8 cellular contexts compared by ENCODE assay signal in genomic region chr3:143975549-143976152, GRCh38. TPM values are rescaled to one million over a fixed set of nuclear protein-coding genes. Genes with fewer than 3 reads are reported as not detected.
DNase-seq lines count a peak whose midpoint lies in the region; ATAC-seq and TF ChIP-seq lines count a peak whose summit lies in the region.

No MANE protein-coding gene starts in this region.

- H3K9me2 ChIP-seq in Karpas-422 (replicated peaks; ENCODE audit: insufficient read depth, low read length), result no peaks in the 10 kb centered on the region

- DNase-seq in DMS114 treated with DMSO at 0.1 percent for 48 hours (lab: John Stamatoyannopoulos, UW; ENCODE audit: unreplicated experiment), result peak; percentile 8
- peak; percentile 80 for DNase-seq in Karpas-422
- DNase-seq in SW480 (ENCODE audit: low spot score), result peak; percentile 7
- DNase-seq in foreskin keratinocyte, result peak; percentile 25 to 56
- no peak for DNase-seq in occipital lobe (lab: John Stamatoyannopoulos, UW)
- DNase-seq in stimulated activated CD4-positive, alpha-beta T cell treated with anti-CD3 and anti-CD28 coated beads, Interleukin-4, amount 100 ng/mL, for 4 hours, result no peak

- H3K4me2 ChIP-seq in Karpas-422 (ENCODE audit: low read depth, low read length, poor library complexity, severe bottlenecking) (peak overlapping the region; percentile 92), skeletal muscle satellite cell (ENCODE audit: low read length) (peak overlapping the region; percentile 87)

- H3K27me3 ChIP-seq in Karpas-422 (ENCODE audit: low read length) (no peaks in the 10 kb centered on the region), foreskin keratinocyte (no peaks in the 10 kb centered on the region), skeletal muscle satellite cell (ENCODE audit: control insufficient read depth, insufficient read depth, low read length) (no peaks in the 10 kb centered on the region)

- H3K36me3 ChIP-seq in Karpas-422 (ENCODE audit: insufficient read depth, low read length) (no peaks in the 10 kb centered on the region), skeletal muscle satellite cell (ENCODE audit: insufficient read depth, low read length) (no peaks in the 10 kb centered on the region)

- H4K20me1 ChIP-seq in Karpas-422 (ENCODE audit: insufficient read depth, low read depth, low read length), result peaks cover 46% of the 10 kb centered on the region

- no peak overlapping the region for H2AFZ ChIP-seq in Karpas-422 (ENCODE audit: low read length)

- no peak for ATAC-seq in foreskin keratinocyte
- ATAC-seq in GM21717 (IDR thresholded peaks at IDR 0.05; ENCODE audit: unreplicated experiment), result no peak

- H3K4me1 ChIP-seq in Karpas-422 (ENCODE audit: low read length), result peaks cover 47% of the 10 kb centered on the region
- peaks cover 25% of the 10 kb centered on the region for H3K4me1 ChIP-seq in foreskin keratinocyte
- peaks cover 44% of the 10 kb centered on the region for H3K4me1 ChIP-seq in skeletal muscle satellite cell (ENCODE audit: control insufficient read depth, insufficient read depth, low read length)

- no peaks in the 10 kb centered on the region for H3K9me3 ChIP-seq in Karpas-422 (ENCODE audit: low read length)
- no peaks in the 10 kb centered on the region for H3K9me3 ChIP-seq in skeletal muscle satellite cell (replicated peaks; ENCODE audit: low read length)

- H3K27ac ChIP-seq in Karpas-422 (ENCODE audit: low read length) (no peak overlapping the region), foreskin keratinocyte (peak overlapping the region; percentile 31)

- H3K79me2 ChIP-seq in Karpas-422 (ENCODE audit: low read length), result peaks cover 77% of the 10 kb centered on the region

- peak; percentile 76 for TF ChIP-seq CTCF in foreskin keratinocyte (conservative IDR thresholded peaks at IDR 0.05)

- H3K9ac ChIP-seq in Karpas-422 (ENCODE audit: low read length) (peak overlapping the region; percentile 87), skeletal muscle satellite cell (ENCODE audit: low read depth, low read length) (peak overlapping the region; percentile 94)

- H3K4me3 ChIP-seq in Karpas-422 (ENCODE audit: low read length) (peak overlapping the region; percentile 95), skeletal muscle satellite cell (ENCODE audit: low read length) (peak overlapping the region; percentile 79)

RNA-seq across cellular contexts. Expression of gene DIPK2A, which starts 4.0 kb away (rescaled TPM):
- total RNA-seq in Karpas-422 (2014; rRNA removed; shearing (Covaris generic); ENCODE audit: low replicate concordance), result 41.9 and 51.6 TPM in 2 replicates
- 11.9 and 13.4 TPM in 2 replicates for total RNA-seq in foreskin keratinocyte
- 4.0 and 5.8 TPM in 2 replicates for polyA plus RNA-seq in foreskin keratinocyte
- 53.5 and 73.6 TPM in 2 replicates for total RNA-seq in skeletal muscle satellite cell (2012; rRNA removed)
- 137 TPM for total RNA-seq in occipital lobe

Comparison
In these comparisons a context has a peak if more than half of its experiments do, and no peak if none do; other contexts are left out.
1. DNase-seq: peak in DMS114 treated with DMSO at 0.1 percent for 48 hours (single experiment), Karpas-422 (single experiment), SW480 (single experiment) and foreskin keratinocyte (2 of 2); none in occipital lobe (single experiment) and stimulated activated CD4-positive, alpha-beta T cell treated with anti-CD3 and anti-CD28 coated beads, Interleukin-4, amount 100 ng/mL, for 4 hours (0 of 2).